13 cellular contexts compared by ENCODE assay signal in the genomic region with DNA sequence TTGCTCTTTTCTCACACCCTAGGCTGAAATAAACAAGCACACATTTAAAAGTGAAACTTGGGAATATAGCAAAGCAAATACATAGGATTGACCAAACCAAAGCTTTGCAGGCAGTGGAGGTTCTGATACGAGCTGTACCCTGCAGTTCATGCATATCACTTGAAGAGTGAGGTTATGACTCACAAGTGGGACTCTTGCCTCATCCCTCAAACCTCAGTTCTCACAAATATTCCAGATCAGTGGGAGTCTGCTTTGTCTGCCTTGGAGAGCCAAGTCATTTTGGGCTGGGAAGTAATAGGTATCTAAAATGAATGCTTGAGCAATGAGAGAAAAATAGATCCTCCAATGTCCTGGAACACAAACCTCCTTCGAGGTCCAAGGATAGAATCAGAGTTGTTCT.
DNase-seq lines count a peak whose midpoint lies in the region; ATAC-seq, FAIRE-seq and TF ChIP-seq lines count a peak whose summit lies in the region.
"Had no signal": no experiment of that assay in that cellular context is flagged by ENCODE, and none has a peak within 500 bp of the region (broad histone marks: within the 10 kb centered on the region; RNA-seq: fewer than 3 reads in every experiment).

No MANE protein-coding gene starts in this region.

- no peak overlapping the region for H2AFZ ChIP-seq in keratinocyte (ENCODE audit: control insufficient read depth, low read length)

- dilution Hi-C loops in keratinocyte (cut with MboI; ENCODE audit: extremely low pct_ligation_motif_present, low sequenced_read_pairs) = no loop called here

- H3K36me3 ChIP-seq in keratinocyte (ENCODE audit: control insufficient read depth in 2 of 2, extremely low read depth in 1 of 2, insufficient read depth in 2 of 2, low read length in 2 of 2) = no peaks in the 10 kb centered on the region
- H3K36me3 ChIP-seq: BLaER1 treated with 17β-estradiol and CSF1 and Interleukin-3, amounts not matched to agents 10 nM and 100 nM had no signal

- FAIRE-seq in A549 (lab: Jason Lieb, UNC) (no peak), H54 (lab: Jason Lieb, UNC) (peak; percentile 97), keratinocyte (lab: Jason Lieb, UNC) (peak; percentile 69)
- FAIRE-seq: islet of Langerhans had no signal

- H3K9me1 ChIP-seq in keratinocyte (ENCODE audit: control insufficient read depth, extremely low read depth, insufficient read depth, low read length) = no peaks in the 10 kb centered on the region

- TF ChIP-seq EP300 in A549 (IDR thresholded peaks at IDR 0.05) = no peak

- no peak overlapping the region for H3K9ac ChIP-seq in keratinocyte (ENCODE audit: control insufficient read depth, extremely low read depth, insufficient read depth, low read length)
- H3K9ac ChIP-seq: BLaER1 treated with 17β-estradiol and CSF1 and Interleukin-3, amounts not matched to agents 10 nM and 100 nM had no signal

- ATAC-seq in A549 (peak; percentile 44 to 56; a peak in 1 of 6 replicates), HG03342 (IDR thresholded peaks at IDR 0.05; ENCODE audit: unreplicated experiment) (no peak), HG03378 (IDR thresholded peaks at IDR 0.05; ENCODE audit: unreplicated experiment) (no peak)

- no peaks in the 10 kb centered on the region for H3K4me1 ChIP-seq in A549
- H3K4me1 ChIP-seq in keratinocyte (ENCODE audit: control insufficient read depth, extremely low read depth, insufficient read depth, low read length) = no peaks in the 10 kb centered on the region

- H3K27me3 ChIP-seq in keratinocyte (ENCODE audit: control insufficient read depth, extremely low read depth, insufficient read depth, low read length) = no peaks in the 10 kb centered on the region
- H3K27me3 ChIP-seq: BLaER1 treated with 17β-estradiol and CSF1 and Interleukin-3, amounts not matched to agents 10 nM and 100 nM had no signal

- TF ChIP-seq CTCF in A549 (IDR thresholded peaks at IDR 0.05) = no peak
- TF ChIP-seq CTCF in keratinocyte (optimal IDR thresholded peaks at IDR 0.05 in 1 of 3, IDR thresholded peaks at IDR 0.05 in 1 of 3, conservative IDR thresholded peaks at IDR 0.05 in 1 of 3; ENCODE audit: extremely low read depth in 1 of 3, insufficient read depth in 2 of 3, low read length in 3 of 3) = no peak

- WGBS in A549 (ENCODE audit: missing lambda C conversion rate) = 12% methylated on average over 2 of the region's 2 CpGs

- H3K4me2 ChIP-seq in A549 = no peak overlapping the region
- H3K4me2 ChIP-seq in keratinocyte (ENCODE audit: control insufficient read depth, extremely low read depth, insufficient read depth, low read depth, low read length) = no peak overlapping the region
- H3K4me2 ChIP-seq: BLaER1 treated with 17β-estradiol and CSF1 and Interleukin-3, amounts not matched to agents 10 nM and 100 nM had no signal

- no peaks in the 10 kb centered on the region for H3K79me2 ChIP-seq in keratinocyte (ENCODE audit: control insufficient read depth, insufficient read depth, low read length)

- TF ChIP-seq POLR2A in A549 (IDR thresholded peaks at IDR 0.05; ENCODE audit: low read length) (no peak), H54 (IDR thresholded peaks at IDR 0.05; ENCODE audit: low read depth, low read length) (no peak)

- H3K9me3 ChIP-seq in A549 (no peaks in the 10 kb centered on the region), keratinocyte (ENCODE audit: control insufficient read depth, low read depth, low read length) (no peaks in the 10 kb centered on the region)

- POLR2A ChIA-PET in A549 (lab: Yijun Ruan, JAX) = no interaction called here

- no peak for TF ChIP-seq RAD21 in A549 (conservative IDR thresholded peaks at IDR 0.05 in 1 of 2, IDR thresholded peaks at IDR 0.05 in 1 of 2)

- CTCF ChIA-PET in A549 (lab: Yijun Ruan, JAX) = interaction anchor here (0.8 to 1.1 kb wide), 2 partner anchors 17 to 158 kb away, joined by 3 to 5 read pairs; no protein-coding TSS in a partner anchor

- DNase-seq in A549 (ENCODE audit: low read depth in 1 of 2, low spot score in 1 of 2) (peak in 1 of 2 experiments; percentile 7), H54 (ENCODE audit: insufficient read length, low spot score) (peak; percentile 4), astrocyte of the hippocampus (ENCODE audit: low read depth, low spot score) (peak; percentile 91), keratinocyte (ENCODE audit: low read depth, low spot score) (peak; percentile 2), NCI-H524 treated with DMSO at 0.1 percent for 48 hours (lab: John Stamatoyannopoulos, UW) (no peak)
- DNase-seq in activated CD4-positive, CD25-positive, alpha-beta regulatory T cell (lab: John Stamatoyannopoulos, UW) = no peak
- DNase-seq: activated CD4-positive, alpha-beta memory T cell treated with anti-CD3 and anti-CD28 coated beads, Interleukin-2, amount 10 ng/mL, durations not matched to agents 7 days and 5 days; NCI-H774; stimulated activated naive CD4-positive, alpha-beta T cell had no signal

- no peak overlapping the region for H3K4me3 ChIP-seq in A549
- H3K4me3 ChIP-seq in keratinocyte (ENCODE audit: control insufficient read depth in 2 of 3, extremely low read depth in 1 of 3, insufficient read depth in 2 of 3, low read depth in 1 of 3, low read length in 3 of 3) = no peak overlapping the region
- H3K4me3 ChIP-seq: BLaER1 treated with 17β-estradiol and CSF1 and Interleukin-3, amounts not matched to agents 10 nM and 100 nM had no signal

- no peak overlapping the region for H3K27ac ChIP-seq in A549
- H3K27ac ChIP-seq in keratinocyte (ENCODE audit: control insufficient read depth, insufficient read depth, low read length) = no peak overlapping the region
- H3K27ac ChIP-seq: BLaER1 treated with 17β-estradiol and CSF1 and Interleukin-3, amounts not matched to agents 10 nM and 100 nM had no signal

- H4K20me1 ChIP-seq in keratinocyte (ENCODE audit: control insufficient read depth, extremely low read depth, insufficient read depth, low read length) = no peaks in the 10 kb centered on the region
- H4K20me1 ChIP-seq: BLaER1 treated with 17β-estradiol and CSF1 and Interleukin-3, amounts not matched to agents 10 nM and 100 nM had no signal

TF ChIP-seq in A549, 52 proteins besides CTCF, POLR2A, EP300 and RAD21:
- TF ChIP-seq EHMT2 (IDR thresholded peaks at IDR 0.05; ENCODE audit: low read depth) (no peak), CEBPB (IDR thresholded peaks at IDR 0.05) (0 out of 4 replicates have a peak, but pooled peaks of 1 of the 2 experiments have one; percentile 13)

Comparison
In these comparisons a context has a peak if more than half of its experiments do, and no peak if none do; other contexts are left out.
1. ATAC-seq: peak in A549 (2 of 2); none in HG03342 (single experiment) and HG03378 (single experiment).
2. DNase-seq: peak in H54 (single experiment), astrocyte of the hippocampus (single experiment) and keratinocyte (single experiment); none in NCI-H524 treated with DMSO at 0.1 percent for 48 hours (single experiment) and activated CD4-positive, CD25-positive, alpha-beta regulatory T cell (0 of 4).